In the genomic region with DNA sequence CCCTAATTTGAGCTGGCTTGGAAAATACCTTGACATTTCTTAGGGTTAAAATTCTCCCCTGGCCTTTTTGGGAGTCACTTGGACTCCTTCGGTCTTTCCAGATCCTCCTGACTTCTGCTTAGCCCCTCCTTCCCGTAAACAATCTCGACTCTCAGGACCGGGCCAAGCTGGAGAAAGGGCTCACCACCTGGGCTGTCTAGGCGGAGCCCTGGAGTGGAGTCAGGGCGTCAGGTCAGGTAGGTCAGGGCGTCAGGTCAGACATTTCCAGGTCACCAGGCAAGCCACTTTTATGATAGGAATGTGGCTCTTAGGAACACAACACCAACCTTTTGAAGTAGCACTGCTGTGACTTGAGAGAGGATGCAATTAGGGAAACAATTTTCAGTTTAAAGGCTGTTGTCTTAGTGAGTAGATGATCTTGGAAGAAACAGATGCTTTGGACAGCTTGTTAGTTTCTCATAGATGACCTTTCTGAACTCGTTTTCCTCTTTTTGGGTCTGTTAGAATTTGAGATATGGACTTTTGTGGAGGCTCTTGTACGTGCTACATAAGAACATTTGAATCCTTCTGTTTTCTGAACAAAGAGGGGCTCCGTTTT, we compare ENCODE assay signal across 15 cellular contexts. TPM values are rescaled to one million over a fixed set of nuclear protein-coding genes. Genes with fewer than 3 reads are reported as not detected.
A peak's percentile ranks its signal among the peaks of the same experiment; 100 is the strongest.
DNase-seq lines count a peak whose midpoint lies in the region; ATAC-seq and TF ChIP-seq lines count a peak whose summit lies in the region.
"Had no signal": no experiment of that assay in that cellular context is flagged by ENCODE, and none has a peak within 500 bp of the region (broad histone marks: within the 10 kb centered on the region; RNA-seq: fewer than 3 reads in every experiment).

No MANE protein-coding gene starts in this region.

- no peaks in the 10 kb centered on the region for H3K36me3 ChIP-seq in left ventricle myocardium inferior
- H3K36me3 ChIP-seq in mucosa of descending colon (ENCODE audit: low read depth), result no peaks in the 10 kb centered on the region
- H3K36me3 ChIP-seq in urinary bladder (ENCODE audit: insufficient read depth), result no peaks in the 10 kb centered on the region

- ATAC-seq in left ventricle myocardium superior, result no peak
- peak; percentile 21 for ATAC-seq in mucosa of descending colon
- ATAC-seq in HG03342 (IDR thresholded peaks at IDR 0.05; ENCODE audit: unreplicated experiment), result no peak
- ATAC-seq in HG02759 (IDR thresholded peaks at IDR 0.05; ENCODE audit: unreplicated experiment), result no peak

- H3K27me3 ChIP-seq in left ventricle myocardium inferior (ENCODE audit: low read depth), result no peaks in the 10 kb centered on the region

- H3K9me3 ChIP-seq in left ventricle myocardium inferior (replicated peaks) (no peaks in the 10 kb centered on the region), mucosa of descending colon (no peaks in the 10 kb centered on the region)

- intact Hi-C loops in left ventricle myocardium inferior (cut with micrococcal nuclease) (no loop called here), left ventricle myocardium superior (cut with micrococcal nuclease) (no loop called here), mucosa of descending colon (cut with DNase I, micrococcal nuclease) (no loop called here)

- 54% methylated on average over 10 of the region's 10 CpGs for WGBS in urinary bladder

- TF ChIP-seq CTCF in left ventricle myocardium inferior (IDR thresholded peaks at IDR 0.05; ENCODE audit: borderline replicate concordance), result no peak
- TF ChIP-seq CTCF in mucosa of descending colon (IDR thresholded peaks at IDR 0.05), result no peak

- H3K27ac ChIP-seq in left ventricle myocardium inferior (replicated peaks) (peak overlapping the region; percentile 4), urinary bladder (ENCODE audit: low read depth) (peak overlapping the region; percentile 3)
- H3K27ac ChIP-seq: HL-60 had no signal

- no peak for DNase-seq in left ventricle myocardium inferior
- no peak for DNase-seq in left ventricle myocardium superior
- DNase-seq in ecto neural progenitor cell (ENCODE audit: low spot score), result peak; percentile 53
- DNase-seq in mucosa of descending colon, result no peak
- DNase-seq in nucleus accumbens (lab: John Stamatoyannopoulos, UW), result no peak
- DNase-seq: AML-193, aorta, GOT3, NCI-H2081, NCI-H774, occipital lobe had no signal

- H3K4me1 ChIP-seq in left ventricle myocardium inferior (peaks cover 64% of the 10 kb centered on the region), mucosa of descending colon (ENCODE audit: low read depth) (no peaks in the 10 kb centered on the region), urinary bladder (ENCODE audit: insufficient read depth) (peaks cover 2% of the 10 kb centered on the region)

- no peak overlapping the region for H3K4me3 ChIP-seq in left ventricle myocardium inferior
- H3K4me3 ChIP-seq in mucosa of descending colon, result no peak overlapping the region
- H3K4me3 ChIP-seq in urinary bladder (ENCODE audit: low read depth, low read length), result no peak overlapping the region

RNA-seq across cellular contexts. Expression of gene OSTF1, which starts 12.8 kb away (rescaled TPM):
- total RNA-seq in left ventricle myocardium inferior (18.9 TPM), left ventricle myocardium superior (21.6 TPM), mucosa of descending colon (10 to 100 TPM; 40.6 to 71.2 (median 63.9) TPM), urinary bladder (32.7 TPM)
- polyA plus RNA-seq in urinary bladder, result 32.9 TPM

RNA-seq across cellular contexts. Expression of gene NMRK1, which starts 13.1 kb away (rescaled TPM):
- total RNA-seq in left ventricle myocardium inferior, result 13.8 TPM
- 18.2 TPM for total RNA-seq in left ventricle myocardium superior
- total RNA-seq in mucosa of descending colon, result 10 to 100 TPM; 14.0 to 27.2 (median 19.0) TPM
- 20.4 TPM for total RNA-seq in urinary bladder
- 18.9 TPM for polyA plus RNA-seq in urinary bladder
